18 cellular contexts compared by ENCODE assay signal in genomic region chr5:57736716-57737115, GRCh38.
DNase-seq lines count a peak whose midpoint lies in the region; ATAC-seq and TF ChIP-seq lines count a peak whose summit lies in the region.
"Had no signal": no experiment of that assay in that cellular context is flagged by ENCODE, and none has a peak within 500 bp of the region (broad histone marks: within the 10 kb centered on the region; RNA-seq: fewer than 3 reads in every experiment).

No MANE protein-coding gene starts in this region.

- H3K36me3 Mint-ChIP-seq in nephron (ENCODE audit: low read depth) (no peaks in the 10 kb centered on the region), osteocyte (ENCODE audit: unreplicated experiment) (no peaks in the 10 kb centered on the region)
- H3K36me3 Mint-ChIP-seq: CD8-positive, alpha-beta memory T cell had no signal

- H3K4me3 Mint-ChIP-seq in nephron (no peak overlapping the region), osteocyte (ENCODE audit: unreplicated experiment) (no peak overlapping the region)
- H3K4me3 Mint-ChIP-seq: activated B cell treated with CpG ODN at 0.5 μM for 24 hours; CD8-positive, alpha-beta memory T cell had no signal

- intact Hi-C loops in right cardiac atrium (cut with DNase I): no loop called here
- intact Hi-C loops in Right ventricle myocardium inferior (cut with DNase I): no loop called here

- no peak overlapping the region for H3K4me3 ChIP-seq in right cardiac atrium (ENCODE audit: low read length)
- H3K4me3 ChIP-seq: pancreas had no signal

- DNase-seq in right cardiac atrium (peak in 2 of 3 donors; percentile 6 to 45), Right ventricle myocardium inferior (ENCODE audit: missing footprints) (no peak), epithelial cell of prostate (ENCODE audit: low read depth, low spot score) (no peak), osteocyte (ENCODE audit: extremely low spot score, unreplicated experiment) (no peak)
- no peak for DNase-seq in stimulated activated CD4-positive, alpha-beta T cell treated with anti-CD3 and anti-CD28 coated beads, Interleukin-4, amount 100 ng/mL, for 24 hours
- DNase-seq: activated B cell treated with CpG ODN at 0.5 μM for 24 hours; amniotic stem cell; CD8-positive, alpha-beta memory T cell; mesendoderm; NCI-H1436; NCI-H226; pancreas; stimulated activated naive CD4-positive, alpha-beta T cell; T-helper 2 cell had no signal

- WGBS in right cardiac atrium: 66% methylated on average over 4 of the region's 4 CpGs

- no peak overlapping the region for H3K27ac ChIP-seq in right cardiac atrium (ENCODE audit: low read length)
- H3K27ac ChIP-seq in epithelial cell of prostate: peak overlapping the region; percentile 75

- no peaks in the 10 kb centered on the region for H3K4me1 ChIP-seq in right cardiac atrium (ENCODE audit: control insufficient read depth, insufficient read depth, low read length)
- H3K4me1 ChIP-seq: pancreas had no signal

- peaks cover 35% of the 10 kb centered on the region for H3K4me1 Mint-ChIP-seq in nephron
- peaks cover 41% of the 10 kb centered on the region for H3K4me1 Mint-ChIP-seq in osteocyte (ENCODE audit: unreplicated experiment)
- H3K4me1 Mint-ChIP-seq: activated B cell treated with CpG ODN at 0.5 μM for 24 hours; CD8-positive, alpha-beta memory T cell had no signal

- H3K27me3 Mint-ChIP-seq in nephron (ENCODE audit: low read depth): no peaks in the 10 kb centered on the region
- no peaks in the 10 kb centered on the region for H3K27me3 Mint-ChIP-seq in osteocyte (ENCODE audit: unreplicated experiment)
- H3K27me3 Mint-ChIP-seq: activated B cell treated with CpG ODN at 0.5 μM for 24 hours; CD8-positive, alpha-beta memory T cell had no signal

- ATAC-seq in right cardiac atrium (no peak), Right ventricle myocardium inferior (no peak), HG03139 (IDR thresholded peaks at IDR 0.05; ENCODE audit: unreplicated experiment) (no peak), HG03280 (IDR thresholded peaks at IDR 0.05; ENCODE audit: unreplicated experiment) (no peak)
- ATAC-seq: pancreas had no signal

- H3K27ac Mint-ChIP-seq in nephron (peak overlapping the region in 2 of 3 experiments; percentile 7 to 72), osteocyte (ENCODE audit: unreplicated experiment) (no peak overlapping the region)
- H3K27ac Mint-ChIP-seq: activated B cell treated with CpG ODN at 0.5 μM for 24 hours; activated T-helper 2 cell treated with anti-CD3 and anti-CD28 coated beads, Interferon-gamma antibody, Interleukin-2, Interleukin-4, amounts not matched to agents 10 μg/mL and 5 μg/mL and 100 μg/mL, durations not matched to agents 14 hours and 24 hours and 36 hours; CD8-positive, alpha-beta memory T cell had no signal

- no peaks in the 10 kb centered on the region for H3K27me3 ChIP-seq in right cardiac atrium (ENCODE audit: control insufficient read depth, insufficient read depth)
- H3K27me3 ChIP-seq: pancreas had no signal

- TF ChIP-seq CTCF in nephron (IDR thresholded peaks at IDR 0.05; ENCODE audit: unreplicated experiment in 3 of 3) (no peak), osteocyte (IDR thresholded peaks at IDR 0.05) (no peak)

- H3K9me3 Mint-ChIP-seq in nephron: no peaks in the 10 kb centered on the region
- no peaks in the 10 kb centered on the region for H3K9me3 Mint-ChIP-seq in osteocyte (ENCODE audit: unreplicated experiment)
- H3K9me3 Mint-ChIP-seq: activated B cell treated with CpG ODN at 0.5 μM for 24 hours; activated T-helper 2 cell treated with anti-CD3 and anti-CD28 coated beads, Interferon-gamma antibody, Interleukin-2, Interleukin-4, amounts not matched to agents 10 μg/mL and 5 μg/mL and 100 μg/mL, durations not matched to agents 14 hours and 24 hours and 36 hours; CD8-positive, alpha-beta memory T cell had no signal

- no peaks in the 10 kb centered on the region for H3K9me3 ChIP-seq in right cardiac atrium (ENCODE audit: control insufficient read depth, low read length)
- H3K9me3 ChIP-seq: pancreas had no signal

Comparison
In these comparisons a context has a peak if more than half of its experiments do, and no peak if none do; other contexts are left out.
1. DNase-seq: peak in right cardiac atrium (2 of 3); none in Right ventricle myocardium inferior (single experiment), epithelial cell of prostate (single experiment), stimulated activated CD4-positive, alpha-beta T cell treated with anti-CD3 and anti-CD28 coated beads, Interleukin-4, amount 100 ng/mL, for 24 hours (single experiment) and osteocyte (single experiment).